ENCODE assay signal across 1 cellular context in genomic region chr20:31747640-31748039, GRCh38.
TF ChIP-seq lines count a peak whose summit lies in the region.

No MANE protein-coding gene starts in this region.

TF ChIP-seq in IMR-90, 13 proteins besides CTCF, POLR2A, EP300 and RAD21 (continued from another document):
- no peak for TF ChIP-seq MXI1 (IDR thresholded peaks at IDR 0.05; ENCODE audit: borderline replicate concordance, low read depth, low read length)
- TF ChIP-seq BHLHE40 (IDR thresholded peaks at IDR 0.05; ENCODE audit: low read depth, low read length), result no peak
- TF ChIP-seq, protein P1, sequence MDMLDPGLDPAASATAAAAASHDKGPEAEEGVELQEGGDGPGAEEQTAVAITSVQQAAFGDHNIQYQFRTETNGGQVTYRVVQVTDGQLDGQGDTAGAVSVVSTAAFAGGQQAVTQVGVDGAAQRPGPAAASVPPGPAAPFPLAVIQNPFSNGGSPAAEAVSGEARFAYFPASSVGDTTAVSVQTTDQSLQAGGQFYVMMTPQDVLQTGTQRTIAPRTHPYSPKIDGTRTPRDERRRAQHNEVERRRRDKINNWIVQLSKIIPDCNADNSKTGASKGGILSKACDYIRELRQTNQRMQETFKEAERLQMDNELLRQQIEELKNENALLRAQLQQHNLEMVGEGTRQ (IDR thresholded peaks at IDR 0.05; ENCODE audit: low read depth, low read length), result no peak
- no peak for TF ChIP-seq FOS (IDR thresholded peaks at IDR 0.05; ENCODE audit: low read depth, low read length)
- TF ChIP-seq NFE2L2 (IDR thresholded peaks at IDR 0.05; ENCODE audit: low read depth, low read length), result no peak
- no peak for TF ChIP-seq RCOR1 (IDR thresholded peaks at IDR 0.05; ENCODE audit: insufficient replicate concordance, low read length)
- no peak for TF ChIP-seq ELK1 (IDR thresholded peaks at IDR 0.05; ENCODE audit: borderline replicate concordance, low read depth, low read length)
- no peak for TF ChIP-seq SMC3 (IDR thresholded peaks at IDR 0.05; ENCODE audit: low read depth, low read length)
- TF ChIP-seq CHD1 (IDR thresholded peaks at IDR 0.05; ENCODE audit: low read depth, low read length), result no peak
- no peak for TF ChIP-seq MAFK (IDR thresholded peaks at IDR 0.05; ENCODE audit: low read depth, low read length)
